In genomic region chr14:34324363-34324795, GRCh38 we compare ENCODE assay signal across 8 cellular contexts.
DNase-seq lines count a peak whose midpoint lies in the region; ATAC-seq, FAIRE-seq and TF ChIP-seq lines count a peak whose summit lies in the region.

No MANE protein-coding gene starts in this region.

- H3K9me3 ChIP-seq in hepatocyte (ENCODE audit: low read depth) = no peaks in the 10 kb centered on the region
- H3K9me3 ChIP-seq in thyroid gland = no peaks in the 10 kb centered on the region

- DNase-seq in ACHN = peak; percentile 21
- DNase-seq in NCI-H1694 (lab: John Stamatoyannopoulos, UW) = peak; percentile 43
- DNase-seq in hepatocyte (ENCODE audit: low spot score) = peak; percentile 67
- peak in 1 of 2 donors; percentile 5 for DNase-seq in thyroid gland
- DNase-seq in stimulated activated naive CD4-positive, alpha-beta T cell treated with Interleukin-2 at 50 U/mL for 16 hours (lab: John Stamatoyannopoulos, UW) = no peak

- in situ Hi-C loops in ACHN (cut with HindIII; ENCODE audit: low pct_ligation_motif_present, low pct_unique_long_range_greater_than_20kb, low sequenced_read_pairs) = no loop called here

- 19% methylated on average over 6 of the region's 6 CpGs for WGBS in hepatocyte (ENCODE audit: low lambda C conversion rate, missing lambda C conversion rate)
- 17 to 21% methylated on average over 6 of the region's 6 CpGs for WGBS in thyroid gland, 2 donors

- H3K4me1 ChIP-seq in hepatocyte (ENCODE audit: insufficient read depth) (no peaks in the 10 kb centered on the region), thyroid gland (no peaks in the 10 kb centered on the region)

- peak; percentile 92 for FAIRE-seq in G401.6 (lab: Jason Lieb, UNC)

- no peaks in the 10 kb centered on the region for H3K9me2 ChIP-seq in hepatocyte (replicated peaks; ENCODE audit: insufficient read depth)

- no peak overlapping the region for H3K4me2 ChIP-seq in hepatocyte

- no peaks in the 10 kb centered on the region for H4K20me1 ChIP-seq in hepatocyte (ENCODE audit: insufficient read depth, poor library complexity, severe bottlenecking)

- H3K27me3 ChIP-seq in hepatocyte (no peaks in the 10 kb centered on the region), thyroid gland (no peaks in the 10 kb centered on the region)

- no peak overlapping the region for H2AFZ ChIP-seq in hepatocyte

- no peaks in the 10 kb centered on the region for H3K79me2 ChIP-seq in hepatocyte

- H3K36me3 ChIP-seq in hepatocyte (replicated peaks; ENCODE audit: insufficient read depth, low read depth) (no peaks in the 10 kb centered on the region), thyroid gland (no peaks in the 10 kb centered on the region)

- TF ChIP-seq CTCF in WI38 (IDR thresholded peaks at IDR 0.05; ENCODE audit: low read depth, low read length) = peak; percentile 32; the same call in 1 of the 2 replicates
- peak; percentile 77 for TF ChIP-seq CTCF in hepatocyte (IDR thresholded peaks at IDR 0.05; ENCODE audit: poor library complexity)
- TF ChIP-seq CTCF in thyroid gland (IDR thresholded peaks at IDR 0.05) = peak in 5 of 6 experiments; percentile 33 to 67 (median 49)

- intact Hi-C loops in thyroid gland (cut with DNase I) = no loop called here

- TF ChIP-seq POLR2A in thyroid gland (IDR thresholded peaks at IDR 0.05) = no peak

- H3K4me3 ChIP-seq in WI38 (ENCODE audit: low read depth, low read length) (no peak overlapping the region), hepatocyte (no peak overlapping the region), thyroid gland (replicated peaks in 1 of 3) (no peak overlapping the region)

- H3K27ac ChIP-seq in hepatocyte = no peak overlapping the region
- H3K27ac ChIP-seq in thyroid gland = no peak overlapping the region

- ATAC-seq in GM19328 (IDR thresholded peaks at IDR 0.05; ENCODE audit: unreplicated experiment) = no peak
